ENCODE assay signal across 8 cellular contexts in genomic region chr9:133352635-133353340, GRCh38. TPM values are rescaled to one million over a fixed set of nuclear protein-coding genes. Genes with fewer than 3 reads are reported as not detected.
A peak's percentile ranks its signal among the peaks of the same experiment; 100 is the strongest.
DNase-seq lines count a peak whose midpoint lies in the region; ATAC-seq, FAIRE-seq and TF ChIP-seq lines count a peak whose summit lies in the region.
"Had no signal": no experiment of that assay in that cellular context is flagged by ENCODE, and none has a peak within 500 bp of the region (broad histone marks: within the 10 kb centered on the region; RNA-seq: fewer than 3 reads in every experiment).

No MANE protein-coding gene starts in this region.

- FAIRE-seq in endothelial cell of umbilical vein (lab: Jason Lieb, UNC) = no peak

- no peak for TF ChIP-seq EP300 in tibial nerve (IDR thresholded peaks at IDR 0.05)

- H3K9me3 Mint-ChIP-seq in IgD-negative memory B cell = no peaks in the 10 kb centered on the region
- no peaks in the 10 kb centered on the region for H3K9me3 Mint-ChIP-seq in stimulated activated naive CD8-positive, alpha-beta T cell treated with anti-CD3 and anti-CD28 coated beads, Interleukin-15, amount 100 ng/mL, for 72 hours

- no peak overlapping the region for H3K4me2 ChIP-seq in endothelial cell of umbilical vein (ENCODE audit: insufficient read depth, low read length)

- H3K4me3 Mint-ChIP-seq in IgD-negative memory B cell = peak overlapping the region in 1 of 4 donors; percentile 95
- H3K4me3 Mint-ChIP-seq in stimulated activated naive CD8-positive, alpha-beta T cell treated with anti-CD3 and anti-CD28 coated beads, Interleukin-15, amount 100 ng/mL, for 72 hours = peak overlapping the region in 1 of 2 donors; percentile 36

- H3K36me3 ChIP-seq in endothelial cell of umbilical vein (ENCODE audit: control insufficient read depth in 2 of 2, extremely low read depth in 1 of 2, insufficient read depth in 2 of 2, low read length in 2 of 2) (peaks cover 15 to 28% of the 10 kb centered on the region in 2 experiments), tibial nerve (peaks cover 0 to 58% (median 27%) of the 10 kb centered on the region in 3 donors)

- BruUV-seq in endothelial cell of umbilical vein (replicated peaks; lab: Mats Ljungman, UMichigan) = no TSS peak

- H3K4me1 ChIP-seq in endothelial cell of umbilical vein (ENCODE audit: control insufficient read depth, extremely low read depth, insufficient read depth, low read length) (peaks cover 24% of the 10 kb centered on the region), tibial nerve (peaks cover 0 to 58% (median 34%) of the 10 kb centered on the region in 4 donors)

- no peak for ATAC-seq in stimulated activated naive CD8-positive, alpha-beta T cell treated with anti-CD3 and anti-CD28 coated beads, Interleukin-15, amount 100 ng/mL, for 72 hours

- H3K9me1 ChIP-seq in endothelial cell of umbilical vein (replicated peaks; ENCODE audit: control insufficient read depth, extremely low read depth, insufficient read depth, low read length) = no peaks in the 10 kb centered on the region

- intact Hi-C loops in endothelial cell of umbilical vein (cut with micrococcal nuclease) = no loop called here

- no peak for TF ChIP-seq CTCF in GM12865 (IDR thresholded peaks at IDR 0.05; ENCODE audit: insufficient read depth, low read depth, low read length, missing control alignments)
- no peak for TF ChIP-seq CTCF in endothelial cell of umbilical vein (IDR thresholded peaks at IDR 0.05; ENCODE audit: extremely low read depth in 1 of 2, insufficient read depth in 1 of 2, low read depth in 1 of 2, low read length in 2 of 2)
- TF ChIP-seq CTCF in tibial nerve (IDR thresholded peaks at IDR 0.05) = no peak

- H4K20me1 ChIP-seq in endothelial cell of umbilical vein (replicated peaks; ENCODE audit: control insufficient read depth, extremely low read depth, insufficient read depth, low read length) = no peaks in the 10 kb centered on the region

- CTCF ChIA-PET in endothelial cell of umbilical vein (lab: Charles Lee) = no interaction called here

- H3K9me3 ChIP-seq in endothelial cell of umbilical vein (replicated peaks; ENCODE audit: control insufficient read depth, insufficient read depth, low read length) (no peaks in the 10 kb centered on the region), tibial nerve (no peaks in the 10 kb centered on the region)
- H3K9me3 ChIP-seq: upper lobe of left lung had no signal

- POLR2A ChIA-PET in endothelial cell of umbilical vein (lab: Charles Lee) = interaction anchor here (1.6 kb wide), 1 partner anchor 11 kb away, joined by 3 read pairs; no protein-coding TSS in a partner anchor

- dilution Hi-C loops in endothelial cell of umbilical vein (cut with MboI; ENCODE audit: extremely low pct_ligation_motif_present, low sequenced_read_pairs) = no loop called here

- H3K36me3 Mint-ChIP-seq in IgD-negative memory B cell = peaks cover 5% of the 10 kb centered on the region

- 74 to 79% methylated on average over 8 of the region's 8 CpGs for WGBS in tibial nerve, 2 donors

- H3K27me3 Mint-ChIP-seq in IgD-negative memory B cell = no peaks in the 10 kb centered on the region
- no peaks in the 10 kb centered on the region for H3K27me3 Mint-ChIP-seq in stimulated activated naive CD8-positive, alpha-beta T cell treated with anti-CD3 and anti-CD28 coated beads, Interleukin-15, amount 100 ng/mL, for 72 hours

- no peak overlapping the region for H2AFZ ChIP-seq in endothelial cell of umbilical vein (ENCODE audit: low read depth, low read length)

- no peak overlapping the region for H3K27ac ChIP-seq in endothelial cell of umbilical vein (ENCODE audit: insufficient read depth, low read depth, low read length)
- no peak overlapping the region for H3K27ac ChIP-seq in tibial nerve
- H3K27ac ChIP-seq: upper lobe of left lung had no signal

- peaks cover 16 to 30% (median 20%) of the 10 kb centered on the region in 3 donors for H3K4me1 Mint-ChIP-seq in IgD-negative memory B cell
- peaks cover 67% of the 10 kb centered on the region for H3K4me1 Mint-ChIP-seq in stimulated activated naive CD8-positive, alpha-beta T cell treated with anti-CD3 and anti-CD28 coated beads, Interleukin-15, amount 100 ng/mL, for 72 hours

- H3K27me3 ChIP-seq in endothelial cell of umbilical vein (ENCODE audit: control insufficient read depth in 2 of 2, insufficient read depth in 2 of 2, low read length in 2 of 2) (no peaks in the 10 kb centered on the region), tibial nerve (no peaks in the 10 kb centered on the region)
- H3K27me3 ChIP-seq: upper lobe of left lung had no signal

- DNase-seq in GM12865 (ENCODE audit: low read depth) (peak; percentile 40), endothelial cell of umbilical vein (ENCODE audit: low read depth, low spot score) (no peak), tibial nerve (ENCODE audit: low spot score in 2 of 2) (no peak), NCI-H748 (lab: John Stamatoyannopoulos, UW; ENCODE audit: unreplicated experiment) (no peak)
- DNase-seq in stimulated activated naive CD8-positive, alpha-beta T cell treated with anti-CD3 and anti-CD28 coated beads, Interleukin-15, amount 100 ng/mL, for 72 hours = no peak
- DNase-seq: NCI-H1092 treated with DMSO at 0.1 percent for 48 hours, upper lobe of left lung had no signal

- TF ChIP-seq POLR2A in endothelial cell of umbilical vein (IDR thresholded peaks at IDR 0.05; ENCODE audit: low read depth, low read length) (peak; percentile 38), tibial nerve (IDR thresholded peaks at IDR 0.05) (no peak)

- no peak overlapping the region for H3K9ac ChIP-seq in endothelial cell of umbilical vein (replicated peaks; ENCODE audit: extremely low read depth, insufficient read depth, low read length)

- H3K27ac Mint-ChIP-seq in IgD-negative memory B cell = peak overlapping the region in 2 of 3 donors; percentile 71 to 92
- peak overlapping the region in 1 of 2 donors; percentile 79 for H3K27ac Mint-ChIP-seq in stimulated activated naive CD8-positive, alpha-beta T cell treated with anti-CD3 and anti-CD28 coated beads, Interleukin-15, amount 100 ng/mL, for 72 hours

- H3K79me2 ChIP-seq in endothelial cell of umbilical vein (ENCODE audit: control insufficient read depth, insufficient read depth, low read length) = peaks cover 25% of the 10 kb centered on the region

- H3K4me3 ChIP-seq in GM12865 (ENCODE audit: low read depth, low read length) (no peak overlapping the region), endothelial cell of umbilical vein (replicated peaks in 1 of 3; ENCODE audit: insufficient read depth in 1 of 3, low read depth in 1 of 3, low read length in 3 of 3) (no peak overlapping the region), tibial nerve (no peak overlapping the region)
- H3K4me3 ChIP-seq: upper lobe of left lung had no signal

RNA-seq across cellular contexts. Expression of gene SURF1, which starts 3.5 kb away (rescaled TPM):
- polyA plus RNA-seq in IgD-negative memory B cell = 114 TPM
- total RNA-seq in endothelial cell of umbilical vein = 12.0 and 22.8 TPM in 2 replicates
- 26.6 and 27.1 TPM in 2 replicates for polyA plus RNA-seq in endothelial cell of umbilical vein
- 31.7 and 33.2 TPM in 2 replicates for polyA plus RNA-seq in endothelial cell of umbilical vein (2011; cell fraction: cytosol; rRNA removed)
- 28.7 and 35.7 TPM in 2 replicates for polyA plus RNA-seq in endothelial cell of umbilical vein (2011; cell fraction: nucleus; rRNA removed)
- polyA plus RNA-seq in endothelial cell of umbilical vein (2012) = 21.8 and 26.2 TPM in 2 replicates
- 9.0 and 15.0 TPM in 2 replicates for polyA minus RNA-seq in endothelial cell of umbilical vein
- 17.5 TPM for polyA minus RNA-seq in endothelial cell of umbilical vein (2011; cell fraction: cytosol; rRNA and poly(A)+ RNA removed)
- polyA minus RNA-seq in endothelial cell of umbilical vein (2011; cell fraction: nucleus; rRNA and poly(A)+ RNA removed) = 2.4 and 4.2 TPM in 2 replicates
- total RNA-seq in tibial nerve = 10 to 100 TPM; 35.0 to 59.4 (median 41.6) TPM

RNA-seq across cellular contexts. Expression of gene SURF2, which starts 3.6 kb away (rescaled TPM):
- polyA plus RNA-seq in IgD-negative memory B cell = 34.7 TPM
- 9.3 and 10.6 TPM in 2 replicates for total RNA-seq in endothelial cell of umbilical vein
- polyA plus RNA-seq in endothelial cell of umbilical vein = 14.2 and 16.9 TPM in 2 replicates
- 17.7 and 19.1 TPM in 2 replicates for polyA plus RNA-seq in endothelial cell of umbilical vein (2011; cell fraction: cytosol; rRNA removed)
- 6.0 and 7.1 TPM in 2 replicates for polyA plus RNA-seq in endothelial cell of umbilical vein (2011; cell fraction: nucleus; rRNA removed)
- polyA plus RNA-seq in endothelial cell of umbilical vein (2012) = 10.0 and 18.7 TPM in 2 replicates
- polyA minus RNA-seq in endothelial cell of umbilical vein = 2.5 and 4.3 TPM in 2 replicates
- 44.1 TPM for polyA minus RNA-seq in endothelial cell of umbilical vein (2011; cell fraction: cytosol; rRNA and poly(A)+ RNA removed)
- 2.5 and 3.2 TPM in 2 replicates for polyA minus RNA-seq in endothelial cell of umbilical vein (2011; cell fraction: nucleus; rRNA and poly(A)+ RNA removed)
- total RNA-seq in tibial nerve = 10 to 100 TPM; 12.2 to 24.3 (median 23.0) TPM

RNA-seq across cellular contexts. Expression of gene RPL7A, which starts 4.8 kb away (rescaled TPM):
- polyA plus RNA-seq in IgD-negative memory B cell = 1,229 TPM
- 2,043 and 2,112 TPM in 2 replicates for total RNA-seq in endothelial cell of umbilical vein
- polyA plus RNA-seq in endothelial cell of umbilical vein = 2,090 and 2,329 TPM in 2 replicates
- polyA plus RNA-seq in endothelial cell of umbilical vein (2011; cell fraction: cytosol; rRNA removed) = 4,289 and 4,302 TPM in 2 replicates
- polyA plus RNA-seq in endothelial cell of umbilical vein (2011; cell fraction: nucleus; rRNA removed) = 1,496 and 1,897 TPM in 2 replicates
- polyA plus RNA-seq in endothelial cell of umbilical vein (2012) = 2,563 and 3,428 TPM in 2 replicates
- 1,837 and 1,880 TPM in 2 replicates for polyA minus RNA-seq in endothelial cell of umbilical vein
- polyA minus RNA-seq in endothelial cell of umbilical vein (2011; cell fraction: cytosol; rRNA and poly(A)+ RNA removed) = 1,856 TPM
- polyA minus RNA-seq in endothelial cell of umbilical vein (2011; cell fraction: nucleus; rRNA and poly(A)+ RNA removed) = 248 and 295 TPM in 2 replicates
- 1,000 to 10,000 TPM; 1,757 to 2,575 (median 2,004) TPM for total RNA-seq in tibial nerve

RNA-seq across cellular contexts. Expression of gene MED22, which starts 4.9 kb away (rescaled TPM):
- polyA plus RNA-seq in IgD-negative memory B cell (26.7 TPM), endothelial cell of umbilical vein (25.7 and 29.5 TPM in 2 replicates)
- total RNA-seq in endothelial cell of umbilical vein (26.7 and 27.4 TPM in 2 replicates), tibial nerve (10 to 100 TPM; 29.3 to 63.6 (median 39.2) TPM)
- 18.7 and 23.0 TPM in 2 replicates for polyA plus RNA-seq in endothelial cell of umbilical vein (2011; cell fraction: cytosol; rRNA removed)
- 32.0 and 36.5 TPM in 2 replicates for polyA plus RNA-seq in endothelial cell of umbilical vein (2011; cell fraction: nucleus; rRNA removed)
- 15.2 and 19.3 TPM in 2 replicates for polyA plus RNA-seq in endothelial cell of umbilical vein (2012)
- 38.5 and 40.4 TPM in 2 replicates for polyA minus RNA-seq in endothelial cell of umbilical vein
- polyA minus RNA-seq in endothelial cell of umbilical vein (2011; cell fraction: cytosol; rRNA and poly(A)+ RNA removed) = 25.5 TPM
- polyA minus RNA-seq in endothelial cell of umbilical vein (2011; cell fraction: nucleus; rRNA and poly(A)+ RNA removed) = 12.0 and 13.3 TPM in 2 replicates

RNA-seq across cellular contexts. Expression of gene SURF6, which starts 16.8 kb away (rescaled TPM):
- polyA plus RNA-seq in IgD-negative memory B cell = 13.4 TPM
- total RNA-seq in endothelial cell of umbilical vein = 16.0 and 16.4 TPM in 2 replicates
- polyA plus RNA-seq in endothelial cell of umbilical vein = 4.9 TPM in 2 replicates
- 4.6 and 8.5 TPM in 2 replicates for polyA plus RNA-seq in endothelial cell of umbilical vein (2011; cell fraction: cytosol; rRNA removed)
- 8.5 and 13.5 TPM in 2 replicates for polyA plus RNA-seq in endothelial cell of umbilical vein (2011; cell fraction: nucleus; rRNA removed)
- polyA plus RNA-seq in endothelial cell of umbilical vein (2012) = 8.6 and 14.2 TPM in 2 replicates
- polyA minus RNA-seq in endothelial cell of umbilical vein = 3.2 and 3.9 TPM in 2 replicates
- polyA minus RNA-seq in endothelial cell of umbilical vein (2011; cell fraction: cytosol; rRNA and poly(A)+ RNA removed) = 9.4 TPM
- polyA minus RNA-seq in endothelial cell of umbilical vein (2011; cell fraction: nucleus; rRNA and poly(A)+ RNA removed) = 2.0 and 3.8 TPM in 2 replicates
- total RNA-seq in tibial nerve = 10 to 100 TPM; 21.6 to 36.3 (median 31.5) TPM
